In genomic region chr12:4270016-4270669, GRCh38 we compare ENCODE assay signal across 8 cellular contexts. TPM values are rescaled to one million over a fixed set of nuclear protein-coding genes. Genes with fewer than 3 reads are reported as not detected.
DNase-seq lines count a peak whose midpoint lies in the region; ATAC-seq lines count a peak whose summit lies in the region.

No MANE protein-coding gene starts in this region.

- peak overlapping the region; percentile 90 for H3K4me3 Mint-ChIP-seq in activated T-helper 1 cell treated with anti-CD3 and anti-CD28 coated beads, Interleukin-12 subunit alpha, Interleukin-12 subunit beta, Interleukin-2, Interleukin-4 antibody, amounts not matched to agents 30 ng/mL and 10 ng/mL and 1 ng/mL, durations not matched to agents 14 hours and 24 hours and 36 hours
- peak overlapping the region; percentile 92 to 99 (median 95) for H3K4me3 Mint-ChIP-seq in immature natural killer cell

- H3K4me1 ChIP-seq in HUES64 (ENCODE audit: insufficient read depth, low read length) = peaks cover 17% of the 10 kb centered on the region

- H3K4me3 ChIP-seq in HUES64 (ENCODE audit: low read length) = peak overlapping the region; percentile 96

- H3K9me3 Mint-ChIP-seq in activated T-helper 1 cell treated with anti-CD3 and anti-CD28 coated beads, Interleukin-12 subunit alpha, Interleukin-12 subunit beta, Interleukin-2, Interleukin-4 antibody, amounts not matched to agents 30 ng/mL and 10 ng/mL and 1 ng/mL, durations not matched to agents 14 hours and 24 hours and 36 hours = no peaks in the 10 kb centered on the region
- H3K9me3 Mint-ChIP-seq in immature natural killer cell = no peaks in the 10 kb centered on the region

- DNase-seq in activated T-helper 1 cell treated with anti-CD3 and anti-CD28 coated beads, Interleukin-12 subunit alpha, Interleukin-12 subunit beta, Interleukin-2, Interleukin-4 antibody, amounts not matched to agents 30 ng/mL and 10 ng/mL and 1 ng/mL, durations not matched to agents 14 hours and 24 hours and 36 hours (ENCODE audit: low spot score) = peak; percentile 28
- DNase-seq in immature natural killer cell (peak in 2 of 3 donors; percentile 23 to 27), GM19238 (ENCODE audit: insufficient read length, low spot score) (no peak), DMS 273 (lab: John Stamatoyannopoulos, UW; ENCODE audit: unreplicated experiment) (no peak)
- DNase-seq in stimulated activated CD8-positive, alpha-beta memory T cell treated with anti-CD3 and anti-CD28 coated beads, Interleukin-12 subunit alpha, Interleukin-12 subunit beta, amount 100 ng/mL, for 4 hours (ENCODE audit: low read depth) = peak; percentile 30

- H3K4me1 Mint-ChIP-seq in activated T-helper 1 cell treated with anti-CD3 and anti-CD28 coated beads, Interleukin-12 subunit alpha, Interleukin-12 subunit beta, Interleukin-2, Interleukin-4 antibody, amounts not matched to agents 30 ng/mL and 10 ng/mL and 1 ng/mL, durations not matched to agents 14 hours and 24 hours and 36 hours (ENCODE audit: low read depth) = peaks cover 26% of the 10 kb centered on the region
- H3K4me1 Mint-ChIP-seq in immature natural killer cell = peaks cover 37 to 39% of the 10 kb centered on the region in 2 donors

- intact Hi-C loops in activated T-helper 1 cell treated with anti-CD3 and anti-CD28 coated beads, Interleukin-12 subunit alpha, Interleukin-12 subunit beta, Interleukin-2, Interleukin-4 antibody, amounts not matched to agents 30 ng/mL and 10 ng/mL and 1 ng/mL, durations not matched to agents 14 hours and 24 hours and 36 hours (cut with micrococcal nuclease) = loop anchor here (10.0 kb wide), 1 partner anchor 515 kb away; the partner anchor contains the start of gene CRACR2A

- H3K27ac Mint-ChIP-seq in activated T-helper 1 cell treated with anti-CD3 and anti-CD28 coated beads, Interleukin-12 subunit alpha, Interleukin-12 subunit beta, Interleukin-2, Interleukin-4 antibody, amounts not matched to agents 30 ng/mL and 10 ng/mL and 1 ng/mL, durations not matched to agents 14 hours and 24 hours and 36 hours = peak overlapping the region; percentile 94
- H3K27ac Mint-ChIP-seq in immature natural killer cell = peak overlapping the region; percentile 97 to 100 (median 99)

- H3K9me3 ChIP-seq in HUES64 (ENCODE audit: insufficient read depth, low read depth, low read length) = no peaks in the 10 kb centered on the region

- H3K36me3 ChIP-seq in HUES64 (ENCODE audit: insufficient read depth, low read length) = no peaks in the 10 kb centered on the region

- H3K27ac ChIP-seq in HUES64 (ENCODE audit: low read depth, low read length) = no peak overlapping the region

- WGBS in HUES64 = 1% methylated on average over 23 of the region's 31 CpGs

- ATAC-seq in GM18868 (IDR thresholded peaks at IDR 0.05; ENCODE audit: unreplicated experiment) (no peak), GM19395 (IDR thresholded peaks at IDR 0.05; ENCODE audit: unreplicated experiment) (no peak)

- H3K27me3 Mint-ChIP-seq in activated T-helper 1 cell treated with anti-CD3 and anti-CD28 coated beads, Interleukin-12 subunit alpha, Interleukin-12 subunit beta, Interleukin-2, Interleukin-4 antibody, amounts not matched to agents 30 ng/mL and 10 ng/mL and 1 ng/mL, durations not matched to agents 14 hours and 24 hours and 36 hours (ENCODE audit: insufficient read depth) = peaks cover 6% of the 10 kb centered on the region
- H3K27me3 Mint-ChIP-seq in immature natural killer cell (ENCODE audit: low read depth in 3 of 3) = peaks cover 47 to 59% (median 57%) of the 10 kb centered on the region in 3 donors

- peaks cover 75% of the 10 kb centered on the region for H3K27me3 ChIP-seq in HUES64 (ENCODE audit: insufficient read depth, low read length)

- H3K9ac ChIP-seq in HUES64 (ENCODE audit: low read depth, low read length) = no peak overlapping the region

- peaks cover 2% of the 10 kb centered on the region for H3K36me3 Mint-ChIP-seq in activated T-helper 1 cell treated with anti-CD3 and anti-CD28 coated beads, Interleukin-12 subunit alpha, Interleukin-12 subunit beta, Interleukin-2, Interleukin-4 antibody, amounts not matched to agents 30 ng/mL and 10 ng/mL and 1 ng/mL, durations not matched to agents 14 hours and 24 hours and 36 hours (ENCODE audit: low read depth)
- no peaks in the 10 kb centered on the region for H3K36me3 Mint-ChIP-seq in immature natural killer cell

RNA-seq across cellular contexts. Expression of gene CCND2, which starts 3.4 kb away (rescaled TPM):
- 54.8 TPM for polyA plus RNA-seq in HUES64 (2013, experiment 1 of 2)
- 65.7 TPM for polyA plus RNA-seq in HUES64 (2013, experiment 2 of 2)
- 548 and 549 TPM in 2 replicates for total RNA-seq in activated T-helper 1 cell treated with anti-CD3 and anti-CD28 coated beads, Interleukin-12 subunit alpha, Interleukin-12 subunit beta, Interleukin-2, Interleukin-4 antibody, amounts not matched to agents 30 ng/mL and 10 ng/mL and 1 ng/mL, durations not matched to agents 14 hours and 24 hours and 36 hours
- 10 to 100 TPM; 47.5 to 83.3 (median 71.4) TPM for polyA plus RNA-seq in immature natural killer cell

RNA-seq across cellular contexts. Expression of gene TIGAR, which starts 50.9 kb away (rescaled TPM):
- 11.1 TPM for polyA plus RNA-seq in HUES64 (2013, experiment 1 of 2)
- 16.4 TPM for polyA plus RNA-seq in HUES64 (2013, experiment 2 of 2)
- total RNA-seq in activated T-helper 1 cell treated with anti-CD3 and anti-CD28 coated beads, Interleukin-12 subunit alpha, Interleukin-12 subunit beta, Interleukin-2, Interleukin-4 antibody, amounts not matched to agents 30 ng/mL and 10 ng/mL and 1 ng/mL, durations not matched to agents 14 hours and 24 hours and 36 hours = 14.4 TPM in 2 replicates
- 1 to 10 TPM; 2.1 to 8.9 (median 4.3) TPM for polyA plus RNA-seq in immature natural killer cell

Comparison
In these comparisons a context has a peak if more than half of its experiments do, and no peak if none do; other contexts are left out.
1. DNase-seq: peak in activated T-helper 1 cell treated with anti-CD3 and anti-CD28 coated beads, Interleukin-12 subunit alpha, Interleukin-12 subunit beta, Interleukin-2, Interleukin-4 antibody, amounts not matched to agents 30 ng/mL and 10 ng/mL and 1 ng/mL, durations not matched to agents 14 hours and 24 hours and 36 hours (single experiment), immature natural killer cell (2 of 3) and stimulated activated CD8-positive, alpha-beta memory T cell treated with anti-CD3 and anti-CD28 coated beads, Interleukin-12 subunit alpha, Interleukin-12 subunit beta, amount 100 ng/mL, for 4 hours (single experiment); none in GM19238 (single experiment) and DMS 273 (single experiment).